22 cellular contexts compared by ENCODE assay signal in the genomic region with DNA sequence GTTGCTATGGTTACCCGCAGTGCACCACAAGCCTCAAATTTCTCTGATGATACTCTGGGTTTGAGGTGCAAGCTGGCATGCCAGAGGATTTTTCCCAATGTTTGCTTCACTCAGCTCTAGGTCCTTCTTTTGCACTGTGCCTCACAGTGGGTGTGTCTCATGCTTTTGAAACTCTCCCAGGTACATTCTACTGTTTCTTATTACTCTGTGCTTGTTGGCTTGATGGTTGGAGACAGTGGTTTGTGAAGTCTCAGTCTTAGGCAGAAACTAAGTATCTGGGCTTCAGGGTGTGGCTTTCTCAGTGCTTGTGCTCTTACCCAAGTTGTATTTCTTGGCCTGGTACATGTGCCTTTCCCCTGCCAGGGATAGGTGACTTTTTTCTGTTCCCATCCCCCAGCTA.
"Had no signal": no experiment of that assay in that cellular context is flagged by ENCODE, and none has a peak within 500 bp of the region (broad histone marks: within the 10 kb centered on the region; RNA-seq: fewer than 3 reads in every experiment).

No MANE protein-coding gene starts in this region.

- FAIRE-seq: endothelial cell of umbilical vein, frontal cortex, TTC549 had no signal

- H3K27ac ChIP-seq: brain microvascular endothelial cell, heart left ventricle, psoas muscle, spleen, upper lobe of left lung had no signal

- H3K36me3 Mint-ChIP-seq: activated naive CD8-positive, alpha-beta T cell treated with anti-CD3 and anti-CD28 coated beads for 36 hours; natural killer cell treated with Interleukin-12 subunit alpha and Interleukin-12 subunit beta and Interleukin-15 and Interleukin-18, amount 100 ng/mL, for 72 hours had no signal

- H3K36me3 ChIP-seq: brain microvascular endothelial cell, heart left ventricle, spleen, upper lobe of left lung had no signal

- H3K9me3 ChIP-seq: psoas muscle had no signal

- H3K4me1 Mint-ChIP-seq: activated B cell treated with CpG ODN at 0.5 μM for 24 hours; activated naive CD8-positive, alpha-beta T cell treated with anti-CD3 and anti-CD28 coated beads for 36 hours; stimulated activated naive CD8-positive, alpha-beta T cell treated with anti-CD3 and anti-CD28 coated beads, Interleukin-15, amount 100 ng/mL, for 72 hours had no signal

- H3K4me3 Mint-ChIP-seq: activated B cell treated with CpG ODN at 0.5 μM for 24 hours; activated CD8-positive, alpha-beta T cell treated with anti-CD3 and anti-CD28 coated beads for 36 hours; activated naive CD8-positive, alpha-beta T cell treated with anti-CD3 and anti-CD28 coated beads for 36 hours; natural killer cell treated with Interleukin-12 subunit alpha and Interleukin-12 subunit beta and Interleukin-15 and Interleukin-18, amount 100 ng/mL, for 72 hours; stimulated activated naive CD8-positive, alpha-beta T cell treated with anti-CD3 and anti-CD28 coated beads, Interleukin-15, amount 100 ng/mL, for 72 hours had no signal

- DNase-seq: activated B cell treated with CpG ODN at 0.5 μM for 24 hours; activated CD4-positive, alpha-beta T cell treated with anti-CD3 and anti-CD28 coated beads for 48 hours; activated CD8-positive, alpha-beta memory T cell treated with anti-CD3 and anti-CD28 coated beads, Interleukin-2, amount 50 U/mL, for 4 hours; activated CD8-positive, alpha-beta T cell treated with anti-CD3 and anti-CD28 coated beads for 36 hours; activated gamma-delta T cell treated with Interleukin-2 at 50 U/mL for 16 hours; activated naive CD8-positive, alpha-beta T cell treated with anti-CD3 and anti-CD28 coated beads for 36 hours; amygdala; brain microvascular endothelial cell; cerebellar nuclear complex; effector CD8-positive, alpha-beta T cell; heart left ventricle; left cardiac atrium; psoas muscle; spleen; stimulated activated naive CD8-positive, alpha-beta T cell treated with anti-CD3 and anti-CD28 coated beads, Interleukin-15, amount 100 ng/mL, for 72 hours; upper lobe of left lung had no signal

- ATAC-seq: activated CD8-positive, alpha-beta T cell treated with anti-CD3 and anti-CD28 coated beads for 36 hours; heart left ventricle; left cardiac atrium; natural killer cell treated with Interleukin-12 subunit alpha and Interleukin-12 subunit beta and Interleukin-15 and Interleukin-18, amount 100 ng/mL, for 72 hours; psoas muscle; sciatic nerve; stimulated activated naive CD8-positive, alpha-beta T cell treated with anti-CD3 and anti-CD28 coated beads, Interleukin-15, amount 100 ng/mL, for 72 hours had no signal

- H3K4me1 ChIP-seq: heart left ventricle, psoas muscle, spleen, upper lobe of left lung had no signal

- H3K27me3 ChIP-seq: brain microvascular endothelial cell, heart left ventricle, spleen, upper lobe of left lung had no signal

- H3K4me3 ChIP-seq: heart left ventricle, lung, psoas muscle, spleen, upper lobe of left lung had no signal

- H3K27me3 Mint-ChIP-seq: activated B cell treated with CpG ODN at 0.5 μM for 24 hours; natural killer cell treated with Interleukin-12 subunit alpha and Interleukin-12 subunit beta and Interleukin-15 and Interleukin-18, amount 100 ng/mL, for 72 hours had no signal

- H3K27ac Mint-ChIP-seq: activated B cell treated with CpG ODN at 0.5 μM for 24 hours; activated CD8-positive, alpha-beta T cell treated with anti-CD3 and anti-CD28 coated beads for 36 hours; activated naive CD8-positive, alpha-beta T cell treated with anti-CD3 and anti-CD28 coated beads for 36 hours; natural killer cell treated with Interleukin-12 subunit alpha and Interleukin-12 subunit beta and Interleukin-15 and Interleukin-18, amount 100 ng/mL, for 72 hours; stimulated activated naive CD8-positive, alpha-beta T cell treated with anti-CD3 and anti-CD28 coated beads, Interleukin-15, amount 100 ng/mL, for 72 hours had no signal
